ENCODE assay signal across 8 cellular contexts in genomic region chr9:137459147-137459600, GRCh38. TPM values are rescaled to one million over a fixed set of nuclear protein-coding genes. Genes with fewer than 3 reads are reported as not detected.
A peak's percentile ranks its signal among the peaks of the same experiment; 100 is the strongest.
DNase-seq lines count a peak whose midpoint lies in the region; ATAC-seq and TF ChIP-seq lines count a peak whose summit lies in the region.

A gene with protein sequence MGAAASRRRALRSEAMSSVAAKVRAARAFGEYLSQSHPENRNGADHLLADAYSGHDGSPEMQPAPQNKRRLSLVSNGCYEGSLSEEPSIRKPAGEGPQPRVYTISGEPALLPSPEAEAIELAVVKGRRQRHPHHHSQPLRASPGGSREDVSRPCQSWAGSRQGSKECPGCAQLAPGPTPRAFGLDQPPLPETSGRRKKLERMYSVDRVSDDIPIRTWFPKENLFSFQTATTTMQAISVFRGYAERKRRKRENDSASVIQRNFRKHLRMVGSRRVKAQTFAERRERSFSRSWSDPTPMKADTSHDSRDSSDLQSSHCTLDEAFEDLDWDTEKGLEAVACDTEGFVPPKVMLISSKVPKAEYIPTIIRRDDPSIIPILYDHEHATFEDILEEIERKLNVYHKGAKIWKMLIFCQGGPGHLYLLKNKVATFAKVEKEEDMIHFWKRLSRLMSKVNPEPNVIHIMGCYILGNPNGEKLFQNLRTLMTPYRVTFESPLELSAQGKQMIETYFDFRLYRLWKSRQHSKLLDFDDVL (minus strand): TSS chr9:137459334. CDS start chr9:137459102, 232 bp downstream.

- no peaks in the 10 kb centered on the region for H3K36me3 ChIP-seq in kidney epithelial cell (ENCODE audit: control insufficient read depth, insufficient read depth, low read length)

- no peak for TF ChIP-seq CTCF in AG04449 (IDR thresholded peaks at IDR 0.05; ENCODE audit: insufficient read depth, low read length, missing control alignments)
- no peak for TF ChIP-seq CTCF in kidney epithelial cell (IDR thresholded peaks at IDR 0.05; ENCODE audit: insufficient read depth, low read length, poor library complexity, severe bottlenecking)

- H3K4me3 ChIP-seq in AG04449 (ENCODE audit: low read depth, low read length) (peak within 1 kb of the TSS; percentile 70), kidney epithelial cell (ENCODE audit: low read depth, low read length) (peak within 1 kb of the TSS; percentile 73)

- POLR2A ChIA-PET in AG04449 (lab: Yijun Ruan, JAX) = interaction anchor here (0.7 to 1.5 kb wide), 4 partner anchors 11 to 218 kb away, joined by 4 read pairs; no protein-coding TSS in a partner anchor

- peak; percentile 68 for ATAC-seq in GM18868 (IDR thresholded peaks at IDR 0.05; ENCODE audit: unreplicated experiment)
- peak; percentile 47 for ATAC-seq in HG03139 (IDR thresholded peaks at IDR 0.05; ENCODE audit: unreplicated experiment)

- CTCF ChIA-PET in AG04449 (lab: Yijun Ruan, JAX) = interaction anchor here (1.0 kb wide), 1 partner anchor 15 kb away, joined by 3 read pairs; no protein-coding TSS in a partner anchor

- DNase-seq in AG04449 (ENCODE audit: low read depth, low spot score) = no peak
- DNase-seq in NCI-H446 (lab: John Stamatoyannopoulos, UW) = peak; percentile 33 to 86
- peak; percentile 94 for DNase-seq in activated CD4-positive, alpha-beta T cell treated with anti-CD3 and anti-CD28 coated beads for 24 hours (ENCODE audit: low read depth in 2 of 2)
- peak; percentile 100 for DNase-seq in cerebellum (ENCODE audit: low spot score)
- DNase-seq in kidney epithelial cell (ENCODE audit: low read depth) = no peak
- peak; percentile 92 to 96 for DNase-seq in stimulated activated CD4-positive, alpha-beta T cell treated with anti-CD3 and anti-CD28 coated beads, Interleukin-15, amount 100 ng/mL, for 1 hour (ENCODE audit: low read depth in 1 of 2, low spot score in 1 of 2)

- H3K27me3 ChIP-seq in kidney epithelial cell (ENCODE audit: control insufficient read depth, insufficient read depth, low read length) = peaks cover 8% of the 10 kb centered on the region

RNA-seq across cellular contexts. Expression of the gene that starts here (rescaled TPM):
- total RNA-seq in cerebellum (26.7 TPM), kidney epithelial cell (52.5 and 65.5 TPM in 2 replicates)

Comparison
In these comparisons a context has a peak if more than half of its experiments do, and no peak if none do; other contexts are left out.
1. DNase-seq: peak in NCI-H446 (2 of 2), activated CD4-positive, alpha-beta T cell treated with anti-CD3 and anti-CD28 coated beads for 24 hours (2 of 2), cerebellum (single experiment) and stimulated activated CD4-positive, alpha-beta T cell treated with anti-CD3 and anti-CD28 coated beads, Interleukin-15, amount 100 ng/mL, for 1 hour (2 of 2); none in AG04449 (single experiment) and kidney epithelial cell (single experiment).